ENCODE assay signal across 8 cellular contexts in genomic region chr11:46339816-46340215, GRCh38.
A peak's percentile ranks its signal among the peaks of the same experiment; 100 is the strongest.
DNase-seq lines count a peak whose midpoint lies in the region; ATAC-seq and TF ChIP-seq lines count a peak whose summit lies in the region.
"Had no signal": no experiment of that assay in that cellular context is flagged by ENCODE, and none has a peak within 500 bp of the region (broad histone marks: within the 10 kb centered on the region; RNA-seq: fewer than 3 reads in every experiment).

No MANE protein-coding gene starts in this region.

- ATAC-seq in stimulated activated naive B cell treated with anti-CD40 and anti-IgM and Interleukin-4, amounts not matched to agents 10 μg/mL and 1 μg/mL and 100 μg/mL, for 72 hours (replicated peaks) = no peak
- no peak for ATAC-seq in HG03469 (IDR thresholded peaks at IDR 0.05; ENCODE audit: unreplicated experiment)

- peak overlapping the region; percentile 42 for H3K27ac Mint-ChIP-seq in stimulated activated naive B cell treated with anti-CD40 and anti-IgM and Interleukin-4, amounts not matched to agents 10 μg/mL and 1 μg/mL and 100 μg/mL, for 72 hours

- H3K27me3 Mint-ChIP-seq in stimulated activated naive B cell treated with anti-CD40 and anti-IgM and Interleukin-4, amounts not matched to agents 10 μg/mL and 1 μg/mL and 100 μg/mL, for 72 hours = peaks cover 40 to 43% of the 10 kb centered on the region in 2 donors

- H3K27ac ChIP-seq in iPS DF 6.9 (ENCODE audit: low read length) = peak overlapping the region; percentile 32

- no peak for DNase-seq in adipocyte (ENCODE audit: low read depth)
- no peak for DNase-seq in iPS DF 6.9 (ENCODE audit: low read depth, low spot score)
- DNase-seq in stimulated activated naive B cell treated with anti-CD40 and anti-IgM and Interleukin-4, amounts not matched to agents 10 μg/mL and 1 μg/mL and 100 μg/mL, for 72 hours = no peak
- DNase-seq in iPS-NIHi7 (ENCODE audit: extremely low spot score) = no peak
- no peak for DNase-seq in GM19238 (ENCODE audit: insufficient read length, low spot score)
- DNase-seq: aorta had no signal

- no peak overlapping the region for H3K4me3 Mint-ChIP-seq in stimulated activated naive B cell treated with anti-CD40 and anti-IgM and Interleukin-4, amounts not matched to agents 10 μg/mL and 1 μg/mL and 100 μg/mL, for 72 hours

- H3K27me3 ChIP-seq in Loucy (ENCODE audit: insufficient read depth, low read length, poor library complexity, severe bottlenecking) = no peaks in the 10 kb centered on the region
- H3K27me3 ChIP-seq in adipocyte (replicated peaks; ENCODE audit: control insufficient read depth, insufficient read depth, low read length) = no peaks in the 10 kb centered on the region
- H3K27me3 ChIP-seq in iPS DF 6.9 (ENCODE audit: control insufficient read depth, insufficient read depth, low read length) = no peaks in the 10 kb centered on the region

- H3K9me3 ChIP-seq in Loucy (ENCODE audit: insufficient read depth, low read depth, low read length) = no peaks in the 10 kb centered on the region
- H3K9me3 ChIP-seq in adipocyte (ENCODE audit: control insufficient read depth, low read length) = no peaks in the 10 kb centered on the region
- H3K9me3 ChIP-seq in iPS DF 6.9 (ENCODE audit: control insufficient read depth, insufficient read depth, low read length) = no peaks in the 10 kb centered on the region

- H3K4me1 Mint-ChIP-seq in stimulated activated naive B cell treated with anti-CD40 and anti-IgM and Interleukin-4, amounts not matched to agents 10 μg/mL and 1 μg/mL and 100 μg/mL, for 72 hours = peaks cover 3 to 5% of the 10 kb centered on the region in 2 donors

- H3K36me3 ChIP-seq in Loucy (ENCODE audit: insufficient read depth, low read length) (no peaks in the 10 kb centered on the region), adipocyte (ENCODE audit: control insufficient read depth, insufficient read depth, low read length, severe bottlenecking) (no peaks in the 10 kb centered on the region), iPS DF 6.9 (ENCODE audit: control insufficient read depth, insufficient read depth, low read length) (no peaks in the 10 kb centered on the region)

- no peak overlapping the region for H2AFZ ChIP-seq in Loucy (ENCODE audit: low read length)

- H3F3A ChIP-seq in Loucy (ENCODE audit: low read depth) = peaks cover 14% of the 10 kb centered on the region; the same call in 1 of the 2 replicates

- no peak overlapping the region for H3K4me2 ChIP-seq in Loucy (ENCODE audit: low read depth, low read length, poor library complexity, severe bottlenecking)

- no peaks in the 10 kb centered on the region for H3K36me3 Mint-ChIP-seq in stimulated activated naive B cell treated with anti-CD40 and anti-IgM and Interleukin-4, amounts not matched to agents 10 μg/mL and 1 μg/mL and 100 μg/mL, for 72 hours

- no peak for TF ChIP-seq CTCF in Loucy (conservative IDR thresholded peaks at IDR 0.05; ENCODE audit: low read length)

- H4K20me1 ChIP-seq in Loucy (ENCODE audit: insufficient read depth, low read length, poor library complexity, severe bottlenecking) = no peaks in the 10 kb centered on the region

- H3K4me3 ChIP-seq in Loucy (ENCODE audit: low read length, poor library complexity, severe bottlenecking) (no peak overlapping the region), adipocyte (ENCODE audit: low read length) (no peak overlapping the region), iPS DF 6.9 (ENCODE audit: low read length) (no peak overlapping the region)

- H3K9me3 Mint-ChIP-seq in stimulated activated naive B cell treated with anti-CD40 and anti-IgM and Interleukin-4, amounts not matched to agents 10 μg/mL and 1 μg/mL and 100 μg/mL, for 72 hours = no peaks in the 10 kb centered on the region

- H3K9ac ChIP-seq in Loucy (ENCODE audit: low read depth, low read length, poor library complexity, severe bottlenecking) (peak overlapping the region; percentile 81), adipocyte (ENCODE audit: low read length) (peak overlapping the region; percentile 82)

- no peaks in the 10 kb centered on the region for H3K79me2 ChIP-seq in Loucy (ENCODE audit: insufficient read depth, low read length)

- no CpG with 5 or more reads among the region's 2 CpGs for WGBS in iPS DF 6.9 (ENCODE audit: insufficient coverage, insufficient read length)

- no peaks in the 10 kb centered on the region for H3K9me2 ChIP-seq in Loucy (replicated peaks; ENCODE audit: low read depth, low read length)

- H3K4me1 ChIP-seq in Loucy (ENCODE audit: insufficient read depth, low read length, poor library complexity, severe bottlenecking) (peaks cover 61% of the 10 kb centered on the region), adipocyte (ENCODE audit: control insufficient read depth, insufficient read depth, low read length) (peaks cover 59% of the 10 kb centered on the region), iPS DF 6.9 (ENCODE audit: control insufficient read depth, insufficient read depth, low read length) (peaks cover 20% of the 10 kb centered on the region)
